In genomic region chr15:62476163-62476562, GRCh38 we compare ENCODE assay signal across 22 cellular contexts.
"Had no signal": no experiment of that assay in that cellular context is flagged by ENCODE, and none has a peak within 500 bp of the region (broad histone marks: within the 10 kb centered on the region; RNA-seq: fewer than 3 reads in every experiment).

No MANE protein-coding gene starts in this region.

- FAIRE-seq: frontal cortex had no signal

- H3K27me3 ChIP-seq: brain microvascular endothelial cell, colonic mucosa, ovary had no signal

- H3K36me3 ChIP-seq: brain microvascular endothelial cell, colonic mucosa, ovary had no signal

- H3K4me3 ChIP-seq: colonic mucosa, ovary had no signal

- DNase-seq: activated B cell treated with CpG ODN at 0.5 μM for 24 hours; activated CD4-positive, alpha-beta memory T cell treated with anti-CD3 and anti-CD28 coated beads for 36 hours; activated CD4-positive, alpha-beta T cell treated with anti-CD3 and anti-CD28 coated beads for 4 hours; activated CD8-positive, alpha-beta memory T cell treated with anti-CD3 and anti-CD28 coated beads, Interleukin-2, amount 10 ng/mL, durations not matched to agents 7 days and 5 days; activated naive CD4-positive, alpha-beta T cell treated with Interleukin-2 at 50 U/mL for 16 hours; anterior cingulate cortex; brain microvascular endothelial cell; central memory CD4-positive, alpha-beta T cell; colonic mucosa; erythroblast; head of caudate nucleus; immature natural killer cell; kidney glomerular epithelial cell; mesendoderm; naive thymus-derived CD8-positive, alpha-beta T cell; ovary; SK-N-SH; stimulated activated CD4-positive, alpha-beta T cell treated with anti-CD3 and anti-CD28 coated beads, Interleukin-1b, Interleukin-23, amount 100 ng/mL, for 48 hours; stimulated activated CD8-positive, alpha-beta memory T cell treated with anti-CD3 and anti-CD28 coated beads, Interleukin-4, amount 100 ng/mL, for 48 hours; stimulated activated naive CD4-positive, alpha-beta T cell; T-cell had no signal

- ATAC-seq: activated CD8-positive, alpha-beta memory T cell treated with anti-CD3 and anti-CD28 coated beads, Interleukin-2, amount 10 ng/mL, durations not matched to agents 7 days and 5 days; naive thymus-derived CD8-positive, alpha-beta T cell; T-cell had no signal

- H3K4me2 ChIP-seq: SK-N-SH had no signal

- H3K27ac ChIP-seq: brain microvascular endothelial cell, colonic mucosa had no signal

- H3K9ac ChIP-seq: SK-N-SH had no signal

- H3K9me3 ChIP-seq: colonic mucosa, ovary, SK-N-SH had no signal
